In the genomic region with DNA sequence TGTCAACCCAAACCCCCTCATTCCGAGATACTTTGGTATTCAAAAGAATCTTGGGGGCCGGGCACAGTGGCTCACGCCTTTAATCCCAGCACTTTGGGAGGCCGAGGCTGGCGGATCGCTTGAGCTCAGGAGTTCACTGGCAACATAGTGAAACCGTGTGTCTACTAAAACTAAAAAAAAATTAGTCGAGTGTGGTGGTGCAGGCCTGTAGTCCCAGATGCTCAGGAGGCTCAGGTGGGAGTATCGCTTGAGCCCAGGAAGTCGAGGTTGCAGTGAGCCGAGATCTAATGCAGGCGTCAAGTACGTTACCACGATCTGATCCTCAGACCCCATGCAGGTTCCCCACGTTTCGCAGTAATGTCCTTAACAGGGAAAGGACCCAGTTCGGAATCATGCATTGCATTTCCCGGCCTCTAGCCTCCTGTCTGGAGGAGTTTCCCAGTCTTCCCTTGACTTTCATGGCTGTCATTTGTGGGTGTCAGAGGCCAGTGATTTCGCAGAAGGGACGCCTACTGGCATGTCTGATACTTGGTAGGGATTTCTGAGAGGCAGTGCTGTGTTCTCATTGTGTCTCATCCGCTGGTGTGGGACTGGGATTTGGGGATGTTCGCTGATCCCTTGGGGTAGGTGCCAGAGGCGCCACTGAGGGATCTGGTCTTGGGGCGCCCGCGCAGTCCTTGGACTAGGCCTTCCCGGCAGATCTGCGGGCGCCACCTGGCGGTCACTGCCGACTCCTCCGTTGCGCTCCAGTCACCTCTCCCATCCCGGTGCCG, we compare ENCODE assay signal across 1 cellular context.
A peak's percentile ranks its signal among the peaks of the same experiment; 100 is the strongest.
TF ChIP-seq lines count a peak whose summit lies in the region.

No MANE protein-coding gene starts in this region.

TF ChIP-seq in HepG2, 621 proteins besides CTCF, POLR2A, EP300 and RAD21 (continued from another document and continues in another):
- TF ChIP-seq, protein P1, sequence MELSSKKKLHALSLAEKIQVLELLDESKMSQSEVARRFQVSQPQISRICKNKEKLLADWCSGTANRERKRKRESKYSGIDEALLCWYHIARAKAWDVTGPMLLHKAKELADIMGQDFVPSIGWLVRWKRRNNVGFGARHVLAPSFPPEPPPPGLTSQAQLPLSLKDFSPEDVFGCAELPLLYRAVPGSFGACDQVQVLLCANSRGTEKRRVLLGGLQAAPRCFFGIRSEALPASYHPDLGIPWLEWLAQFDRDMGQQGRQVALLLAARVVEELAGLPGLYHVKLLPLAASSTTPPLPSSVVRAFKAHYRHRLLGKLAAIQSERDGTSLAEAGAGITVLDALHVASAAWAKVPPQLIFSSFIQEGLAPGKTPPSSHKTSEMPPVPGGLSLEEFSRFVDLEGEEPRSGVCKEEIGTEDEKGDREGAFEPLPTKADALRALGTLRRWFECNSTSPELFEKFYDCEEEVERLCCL (CRISPR knock-in tag; IDR thresholded peaks at IDR 0.05; ENCODE audit: borderline replicate concordance), result no peak
- TF ChIP-seq ZNF605 (CRISPR knock-in tag; IDR thresholded peaks at IDR 0.05) (no peak), GABPB1 (CRISPR knock-in tag; IDR thresholded peaks at IDR 0.05) (peak; percentile 53; the same call in 1 of the 2 replicates), PHF5A (CRISPR knock-in tag; IDR thresholded peaks at IDR 0.05; ENCODE audit: low read depth, unreplicated experiment) (no peak), RCOR2 (CRISPR knock-in tag; IDR thresholded peaks at IDR 0.05) (no peak), KDM1A (CRISPR knock-in tag; IDR thresholded peaks at IDR 0.05) (no peak), SCMH1 (CRISPR knock-in tag; IDR thresholded peaks at IDR 0.05; ENCODE audit: borderline replicate concordance) (no peak), TCF7L2 (IDR thresholded peaks at IDR 0.05; ENCODE audit: low read depth, low read length) (no peak), GPN1 (CRISPR knock-in tag; IDR thresholded peaks at IDR 0.05; ENCODE audit: borderline replicate concordance) (no peak), ZNF263 (CRISPR knock-in tag; IDR thresholded peaks at IDR 0.05) (no peak), ZNF670 (CRISPR knock-in tag; IDR thresholded peaks at IDR 0.05; ENCODE audit: borderline replicate concordance) (no peak), MAF1 (CRISPR knock-in tag; IDR thresholded peaks at IDR 0.05; ENCODE audit: borderline replicate concordance) (no peak), BRD4 (CRISPR knock-in tag; IDR thresholded peaks at IDR 0.05) (no peak), ZNF678 (CRISPR knock-in tag; IDR thresholded peaks at IDR 0.05) (no peak), SMAD1 (CRISPR knock-in tag; IDR thresholded peaks at IDR 0.05; ENCODE audit: borderline replicate concordance, low read depth) (0 out of 2 replicates have a peak, but pooled peaks have one; percentile 37), ZNF296 (CRISPR knock-in tag; conservative IDR thresholded peaks at IDR 0.05) (no peak), ZFP36L2 (CRISPR knock-in tag; IDR thresholded peaks at IDR 0.05) (no peak), ZNF205 (CRISPR knock-in tag; IDR thresholded peaks at IDR 0.05) (no peak), ZNF563 (CRISPR knock-in tag; IDR thresholded peaks at IDR 0.05) (no peak), NFE2 (CRISPR knock-in tag; IDR thresholded peaks at IDR 0.05) (no peak), TOPORS (CRISPR knock-in tag; IDR thresholded peaks at IDR 0.05) (no peak), ZSCAN29 (CRISPR knock-in tag; conservative IDR thresholded peaks at IDR 0.05) (no peak), MIER2 (CRISPR knock-in tag; IDR thresholded peaks at IDR 0.05) (no peak), SNAPC2 (CRISPR knock-in tag; IDR thresholded peaks at IDR 0.05) (no peak)
- TF ChIP-seq, protein P2, sequence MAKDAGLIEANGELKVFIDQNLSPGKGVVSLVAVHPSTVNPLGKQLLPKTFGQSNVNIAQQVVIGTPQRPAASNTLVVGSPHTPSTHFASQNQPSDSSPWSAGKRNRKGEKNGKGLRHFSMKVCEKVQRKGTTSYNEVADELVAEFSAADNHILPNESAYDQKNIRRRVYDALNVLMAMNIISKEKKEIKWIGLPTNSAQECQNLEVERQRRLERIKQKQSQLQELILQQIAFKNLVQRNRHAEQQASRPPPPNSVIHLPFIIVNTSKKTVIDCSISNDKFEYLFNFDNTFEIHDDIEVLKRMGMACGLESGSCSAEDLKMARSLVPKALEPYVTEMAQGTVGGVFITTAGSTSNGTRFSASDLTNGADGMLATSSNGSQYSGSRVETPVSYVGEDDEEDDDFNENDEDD (CRISPR knock-in tag; IDR thresholded peaks at IDR 0.05; ENCODE audit: borderline replicate concordance), result no peak
- TF ChIP-seq, protein P3, sequence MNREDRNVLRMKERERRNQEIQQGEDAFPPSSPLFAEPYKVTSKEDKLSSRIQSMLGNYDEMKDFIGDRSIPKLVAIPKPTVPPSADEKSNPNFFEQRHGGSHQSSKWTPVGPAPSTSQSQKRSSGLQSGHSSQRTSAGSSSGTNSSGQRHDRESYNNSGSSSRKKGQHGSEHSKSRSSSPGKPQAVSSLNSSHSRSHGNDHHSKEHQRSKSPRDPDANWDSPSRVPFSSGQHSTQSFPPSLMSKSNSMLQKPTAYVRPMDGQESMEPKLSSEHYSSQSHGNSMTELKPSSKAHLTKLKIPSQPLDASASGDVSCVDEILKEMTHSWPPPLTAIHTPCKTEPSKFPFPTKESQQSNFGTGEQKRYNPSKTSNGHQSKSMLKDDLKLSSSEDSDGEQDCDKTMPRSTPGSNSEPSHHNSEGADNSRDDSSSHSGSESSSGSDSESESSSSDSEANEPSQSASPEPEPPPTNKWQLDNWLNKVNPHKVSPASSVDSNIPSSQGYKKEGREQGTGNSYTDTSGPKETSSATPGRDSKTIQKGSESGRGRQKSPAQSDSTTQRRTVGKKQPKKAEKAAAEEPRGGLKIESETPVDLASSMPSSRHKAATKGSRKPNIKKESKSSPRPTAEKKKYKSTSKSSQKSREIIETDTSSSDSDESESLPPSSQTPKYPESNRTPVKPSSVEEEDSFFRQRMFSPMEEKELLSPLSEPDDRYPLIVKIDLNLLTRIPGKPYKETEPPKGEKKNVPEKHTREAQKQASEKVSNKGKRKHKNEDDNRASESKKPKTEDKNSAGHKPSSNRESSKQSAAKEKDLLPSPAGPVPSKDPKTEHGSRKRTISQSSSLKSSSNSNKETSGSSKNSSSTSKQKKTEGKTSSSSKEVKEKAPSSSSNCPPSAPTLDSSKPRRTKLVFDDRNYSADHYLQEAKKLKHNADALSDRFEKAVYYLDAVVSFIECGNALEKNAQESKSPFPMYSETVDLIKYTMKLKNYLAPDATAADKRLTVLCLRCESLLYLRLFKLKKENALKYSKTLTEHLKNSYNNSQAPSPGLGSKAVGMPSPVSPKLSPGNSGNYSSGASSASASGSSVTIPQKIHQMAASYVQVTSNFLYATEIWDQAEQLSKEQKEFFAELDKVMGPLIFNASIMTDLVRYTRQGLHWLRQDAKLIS (CRISPR knock-in tag; IDR thresholded peaks at IDR 0.05), result no peak
- TF ChIP-seq, protein P4, sequence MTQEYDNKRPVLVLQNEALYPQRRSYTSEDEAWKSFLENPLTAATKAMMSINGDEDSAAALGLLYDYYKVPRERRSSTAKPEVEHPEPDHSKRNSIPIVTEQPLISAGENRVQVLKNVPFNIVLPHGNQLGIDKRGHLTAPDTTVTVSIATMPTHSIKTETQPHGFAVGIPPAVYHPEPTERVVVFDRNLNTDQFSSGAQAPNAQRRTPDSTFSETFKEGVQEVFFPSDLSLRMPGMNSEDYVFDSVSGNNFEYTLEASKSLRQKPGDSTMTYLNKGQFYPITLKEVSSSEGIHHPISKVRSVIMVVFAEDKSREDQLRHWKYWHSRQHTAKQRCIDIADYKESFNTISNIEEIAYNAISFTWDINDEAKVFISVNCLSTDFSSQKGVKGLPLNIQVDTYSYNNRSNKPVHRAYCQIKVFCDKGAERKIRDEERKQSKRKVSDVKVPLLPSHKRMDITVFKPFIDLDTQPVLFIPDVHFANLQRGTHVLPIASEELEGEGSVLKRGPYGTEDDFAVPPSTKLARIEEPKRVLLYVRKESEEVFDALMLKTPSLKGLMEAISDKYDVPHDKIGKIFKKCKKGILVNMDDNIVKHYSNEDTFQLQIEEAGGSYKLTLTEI (CRISPR knock-in tag; conservative IDR thresholded peaks at IDR 0.05), result no peak
- TF ChIP-seq, protein P5, sequence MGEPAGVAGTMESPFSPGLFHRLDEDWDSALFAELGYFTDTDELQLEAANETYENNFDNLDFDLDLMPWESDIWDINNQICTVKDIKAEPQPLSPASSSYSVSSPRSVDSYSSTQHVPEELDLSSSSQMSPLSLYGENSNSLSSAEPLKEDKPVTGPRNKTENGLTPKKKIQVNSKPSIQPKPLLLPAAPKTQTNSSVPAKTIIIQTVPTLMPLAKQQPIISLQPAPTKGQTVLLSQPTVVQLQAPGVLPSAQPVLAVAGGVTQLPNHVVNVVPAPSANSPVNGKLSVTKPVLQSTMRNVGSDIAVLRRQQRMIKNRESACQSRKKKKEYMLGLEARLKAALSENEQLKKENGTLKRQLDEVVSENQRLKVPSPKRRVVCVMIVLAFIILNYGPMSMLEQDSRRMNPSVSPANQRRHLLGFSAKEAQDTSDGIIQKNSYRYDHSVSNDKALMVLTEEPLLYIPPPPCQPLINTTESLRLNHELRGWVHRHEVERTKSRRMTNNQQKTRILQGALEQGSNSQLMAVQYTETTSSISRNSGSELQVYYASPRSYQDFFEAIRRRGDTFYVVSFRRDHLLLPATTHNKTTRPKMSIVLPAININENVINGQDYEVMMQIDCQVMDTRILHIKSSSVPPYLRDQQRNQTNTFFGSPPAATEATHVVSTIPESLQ (CRISPR knock-in tag; conservative IDR thresholded peaks at IDR 0.05), result no peak
- TF ChIP-seq, protein P6, sequence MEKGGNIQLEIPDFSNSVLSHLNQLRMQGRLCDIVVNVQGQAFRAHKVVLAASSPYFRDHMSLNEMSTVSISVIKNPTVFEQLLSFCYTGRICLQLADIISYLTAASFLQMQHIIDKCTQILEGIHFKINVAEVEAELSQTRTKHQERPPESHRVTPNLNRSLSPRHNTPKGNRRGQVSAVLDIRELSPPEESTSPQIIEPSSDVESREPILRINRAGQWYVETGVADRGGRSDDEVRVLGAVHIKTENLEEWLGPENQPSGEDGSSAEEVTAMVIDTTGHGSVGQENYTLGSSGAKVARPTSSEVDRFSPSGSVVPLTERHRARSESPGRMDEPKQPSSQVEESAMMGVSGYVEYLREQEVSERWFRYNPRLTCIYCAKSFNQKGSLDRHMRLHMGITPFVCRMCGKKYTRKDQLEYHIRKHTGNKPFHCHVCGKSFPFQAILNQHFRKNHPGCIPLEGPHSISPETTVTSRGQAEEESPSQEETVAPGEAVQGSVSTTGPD (CRISPR knock-in tag; IDR thresholded peaks at IDR 0.05), result no peak
- TF ChIP-seq, protein P7, sequence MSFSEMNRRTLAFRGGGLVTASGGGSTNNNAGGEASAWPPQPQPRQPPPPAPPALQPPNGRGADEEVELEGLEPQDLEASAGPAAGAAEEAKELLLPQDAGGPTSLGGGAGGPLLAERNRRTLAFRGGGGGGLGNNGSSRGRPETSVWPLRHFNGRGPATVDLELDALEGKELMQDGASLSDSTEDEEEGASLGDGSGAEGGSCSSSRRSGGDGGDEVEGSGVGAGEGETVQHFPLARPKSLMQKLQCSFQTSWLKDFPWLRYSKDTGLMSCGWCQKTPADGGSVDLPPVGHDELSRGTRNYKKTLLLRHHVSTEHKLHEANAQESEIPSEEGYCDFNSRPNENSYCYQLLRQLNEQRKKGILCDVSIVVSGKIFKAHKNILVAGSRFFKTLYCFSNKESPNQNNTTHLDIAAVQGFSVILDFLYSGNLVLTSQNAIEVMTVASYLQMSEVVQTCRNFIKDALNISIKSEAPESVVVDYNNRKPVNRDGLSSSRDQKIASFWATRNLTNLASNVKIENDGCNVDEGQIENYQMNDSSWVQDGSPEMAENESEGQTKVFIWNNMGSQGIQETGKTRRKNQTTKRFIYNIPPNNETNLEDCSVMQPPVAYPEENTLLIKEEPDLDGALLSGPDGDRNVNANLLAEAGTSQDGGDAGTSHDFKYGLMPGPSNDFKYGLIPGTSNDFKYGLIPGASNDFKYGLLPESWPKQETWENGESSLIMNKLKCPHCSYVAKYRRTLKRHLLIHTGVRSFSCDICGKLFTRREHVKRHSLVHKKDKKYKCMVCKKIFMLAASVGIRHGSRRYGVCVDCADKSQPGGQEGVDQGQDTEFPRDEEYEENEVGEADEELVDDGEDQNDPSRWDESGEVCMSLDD (CRISPR knock-in tag; IDR thresholded peaks at IDR 0.05; ENCODE audit: borderline replicate concordance), result peak; percentile 89; the same call in 1 of the 2 replicates
- TF ChIP-seq, protein P8, sequence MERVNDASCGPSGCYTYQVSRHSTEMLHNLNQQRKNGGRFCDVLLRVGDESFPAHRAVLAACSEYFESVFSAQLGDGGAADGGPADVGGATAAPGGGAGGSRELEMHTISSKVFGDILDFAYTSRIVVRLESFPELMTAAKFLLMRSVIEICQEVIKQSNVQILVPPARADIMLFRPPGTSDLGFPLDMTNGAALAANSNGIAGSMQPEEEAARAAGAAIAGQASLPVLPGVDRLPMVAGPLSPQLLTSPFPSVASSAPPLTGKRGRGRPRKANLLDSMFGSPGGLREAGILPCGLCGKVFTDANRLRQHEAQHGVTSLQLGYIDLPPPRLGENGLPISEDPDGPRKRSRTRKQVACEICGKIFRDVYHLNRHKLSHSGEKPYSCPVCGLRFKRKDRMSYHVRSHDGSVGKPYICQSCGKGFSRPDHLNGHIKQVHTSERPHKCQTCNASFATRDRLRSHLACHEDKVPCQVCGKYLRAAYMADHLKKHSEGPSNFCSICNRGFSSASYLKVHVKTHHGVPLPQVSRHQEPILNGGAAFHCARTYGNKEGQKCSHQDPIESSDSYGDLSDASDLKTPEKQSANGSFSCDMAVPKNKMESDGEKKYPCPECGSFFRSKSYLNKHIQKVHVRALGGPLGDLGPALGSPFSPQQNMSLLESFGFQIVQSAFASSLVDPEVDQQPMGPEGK (CRISPR knock-in tag; IDR thresholded peaks at IDR 0.05), result peak; percentile 44; the same call in 1 of the 2 replicates
- TF ChIP-seq, protein P9, sequence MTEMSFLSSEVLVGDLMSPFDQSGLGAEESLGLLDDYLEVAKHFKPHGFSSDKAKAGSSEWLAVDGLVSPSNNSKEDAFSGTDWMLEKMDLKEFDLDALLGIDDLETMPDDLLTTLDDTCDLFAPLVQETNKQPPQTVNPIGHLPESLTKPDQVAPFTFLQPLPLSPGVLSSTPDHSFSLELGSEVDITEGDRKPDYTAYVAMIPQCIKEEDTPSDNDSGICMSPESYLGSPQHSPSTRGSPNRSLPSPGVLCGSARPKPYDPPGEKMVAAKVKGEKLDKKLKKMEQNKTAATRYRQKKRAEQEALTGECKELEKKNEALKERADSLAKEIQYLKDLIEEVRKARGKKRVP (CRISPR knock-in tag; IDR thresholded peaks at IDR 0.05), result no peak
- TF ChIP-seq, protein P10, sequence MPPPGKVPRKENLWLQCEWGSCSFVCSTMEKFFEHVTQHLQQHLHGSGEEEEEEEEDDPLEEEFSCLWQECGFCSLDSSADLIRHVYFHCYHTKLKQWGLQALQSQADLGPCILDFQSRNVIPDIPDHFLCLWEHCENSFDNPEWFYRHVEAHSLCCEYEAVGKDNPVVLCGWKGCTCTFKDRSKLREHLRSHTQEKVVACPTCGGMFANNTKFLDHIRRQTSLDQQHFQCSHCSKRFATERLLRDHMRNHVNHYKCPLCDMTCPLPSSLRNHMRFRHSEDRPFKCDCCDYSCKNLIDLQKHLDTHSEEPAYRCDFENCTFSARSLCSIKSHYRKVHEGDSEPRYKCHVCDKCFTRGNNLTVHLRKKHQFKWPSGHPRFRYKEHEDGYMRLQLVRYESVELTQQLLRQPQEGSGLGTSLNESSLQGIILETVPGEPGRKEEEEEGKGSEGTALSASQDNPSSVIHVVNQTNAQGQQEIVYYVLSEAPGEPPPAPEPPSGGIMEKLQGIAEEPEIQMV (CRISPR knock-in tag; IDR thresholded peaks at IDR 0.05; ENCODE audit: low read depth), result no peak
